26 cellular contexts compared by ENCODE assay signal in genomic region chr4:186935881-186936280, GRCh38.
DNase-seq lines count a peak whose midpoint lies in the region; ATAC-seq, FAIRE-seq and TF ChIP-seq lines count a peak whose summit lies in the region.
"Had no signal": no experiment of that assay in that cellular context is flagged by ENCODE, and none has a peak within 500 bp of the region (broad histone marks: within the 10 kb centered on the region; RNA-seq: fewer than 3 reads in every experiment).

No MANE protein-coding gene starts in this region.

- H3K4me1 ChIP-seq in astrocyte (ENCODE audit: insufficient read depth, low read length) = peaks cover 18% of the 10 kb centered on the region
- peaks cover 11% of the 10 kb centered on the region for H3K4me1 ChIP-seq in mesodermal cell (ENCODE audit: control insufficient read depth, insufficient read depth, low read length, poor library complexity, severe bottlenecking)

- intact Hi-C loops in Calu3 (cut with micrococcal nuclease; ENCODE audit: unreplicated experiment) (loop anchor here (2.0 kb wide), 2 partner anchors 91 to 209 kb away; no protein-coding TSS in a partner anchor), sciatic nerve (cut with DNase I) (no loop called here)

- no peak for FAIRE-seq in astrocyte (lab: Jason Lieb, UNC)

- H3K9me3 Mint-ChIP-seq in Calu3 (ENCODE audit: low read depth, unreplicated experiment) = peaks cover 6% of the 10 kb centered on the region
- peaks cover 2% of the 10 kb centered on the region for H3K9me3 Mint-ChIP-seq in astrocyte (ENCODE audit: unreplicated experiment)
- H3K9me3 Mint-ChIP-seq: activated B cell treated with CpG ODN at 0.5 μM for 24 hours, GM23338 had no signal

- H3K4me3 ChIP-seq in astrocyte (ENCODE audit: insufficient read depth, low read depth, low read length) (no peak overlapping the region), mesodermal cell (ENCODE audit: extremely low read depth, insufficient read depth, low read length, poor library complexity, severe bottlenecking) (no peak overlapping the region)
- H3K4me3 ChIP-seq: GM23338, MG63, skin epidermis had no signal

- peaks cover 47% of the 10 kb centered on the region for H3K4me1 Mint-ChIP-seq in Calu3 (ENCODE audit: low read depth, unreplicated experiment)
- peaks cover 24% of the 10 kb centered on the region for H3K4me1 Mint-ChIP-seq in astrocyte (ENCODE audit: low read depth, unreplicated experiment)
- H3K4me1 Mint-ChIP-seq: activated B cell treated with CpG ODN at 0.5 μM for 24 hours had no signal

- H4K20me1 ChIP-seq in astrocyte (ENCODE audit: insufficient read depth, low read length) = no peaks in the 10 kb centered on the region

- no peak overlapping the region for H3K4me2 ChIP-seq in astrocyte (ENCODE audit: low read length)
- H3K4me2 ChIP-seq: GM23338 had no signal

- DNase-seq in Calu3 = no peak
- no peak for DNase-seq in astrocyte (ENCODE audit: low read depth)
- DNase-seq in sciatic nerve (ENCODE audit: low spot score) = no peak
- DNase-seq in NCI-H146 treated with DMSO at 0.1 percent for 48 hours (lab: John Stamatoyannopoulos, UW; ENCODE audit: unreplicated experiment) = no peak
- DNase-seq in NCI-H446 (lab: John Stamatoyannopoulos, UW) = no peak
- DNase-seq: activated B cell treated with CpG ODN at 0.5 μM for 24 hours; activated effector memory CD4-positive, alpha-beta T cell treated with anti-CD3 and anti-CD28 coated beads, Interleukin-2, amount 50 U/mL, for 16 hours; DMS79; effector CD4-positive, alpha-beta T cell; erythroblast; foreskin fibroblast; heart left ventricle; MG63; NCI-H2081 treated with DMSO at 0.1 percent for 48 hours; NCI-H446 treated with DMSO at 0.1 percent for 48 hours; SHP77; stimulated activated CD4-positive, alpha-beta T cell treated with anti-CD3 and anti-CD28 coated beads, Interleukin-2, amount 100 ng/mL, for 24 hours; SW 1271; T1000 had no signal

- no peaks in the 10 kb centered on the region for H3K79me2 ChIP-seq in astrocyte (ENCODE audit: insufficient read depth, low read length)

- ATAC-seq in sciatic nerve (peak; percentile 27), HG02588 (IDR thresholded peaks at IDR 0.05; ENCODE audit: unreplicated experiment) (no peak), HG03469 (IDR thresholded peaks at IDR 0.05; ENCODE audit: unreplicated experiment) (no peak)
- ATAC-seq: GM23338, left lobe of liver had no signal

- H3K9me3 ChIP-seq in astrocyte (ENCODE audit: insufficient read depth, low read depth, low read length) (no peaks in the 10 kb centered on the region), mesodermal cell (ENCODE audit: control insufficient read depth, low read length) (peaks cover 6% of the 10 kb centered on the region)
- H3K9me3 ChIP-seq: heart left ventricle, MG63 had no signal

- H2AFZ ChIP-seq in astrocyte (ENCODE audit: low read depth, low read length) = no peak overlapping the region
- H2AFZ ChIP-seq: GM23338 had no signal

- WGBS in mesodermal cell (ENCODE audit: insufficient coverage in 2 of 2), 2 experiments = 83 to 100% methylated on average over 2 to 4 of the region's 4 CpGs

- no peaks in the 10 kb centered on the region for H3K27me3 Mint-ChIP-seq in Calu3 (ENCODE audit: unreplicated experiment)
- H3K27me3 Mint-ChIP-seq in astrocyte (ENCODE audit: low read depth, unreplicated experiment) = no peaks in the 10 kb centered on the region
- H3K27me3 Mint-ChIP-seq: activated B cell treated with CpG ODN at 0.5 μM for 24 hours, progenitor cell of endocrine pancreas had no signal

- H3K9ac ChIP-seq in astrocyte (ENCODE audit: low read length) = no peak overlapping the region

- H3K27ac Mint-ChIP-seq in Calu3 (ENCODE audit: unreplicated experiment) (peak overlapping the region; percentile 97), astrocyte (ENCODE audit: unreplicated experiment) (peak overlapping the region; percentile 60)
- H3K27ac Mint-ChIP-seq: activated B cell treated with CpG ODN at 0.5 μM for 24 hours, GM23338, progenitor cell of endocrine pancreas had no signal

- H3K27ac ChIP-seq in astrocyte (ENCODE audit: low read depth, low read length) (no peak overlapping the region), mesodermal cell (ENCODE audit: low read depth, low read length, severe bottlenecking) (peak overlapping the region; percentile 88)

- TF ChIP-seq CTCF in Calu3 (IDR thresholded peaks at IDR 0.05; ENCODE audit: unreplicated experiment) (no peak), astrocyte (IDR thresholded peaks at IDR 0.05; ENCODE audit: insufficient read depth, low read depth, low read length) (no peak)

- CTCF ChIA-PET in Calu3 (lab: Charles Lee) = no interaction called here

- no peaks in the 10 kb centered on the region for H3K27me3 ChIP-seq in astrocyte (ENCODE audit: insufficient read depth, low read length)
- H3K27me3 ChIP-seq: heart left ventricle, MG63 had no signal

- H3K36me3 ChIP-seq in astrocyte (ENCODE audit: insufficient read depth, low read length) (no peaks in the 10 kb centered on the region), mesodermal cell (ENCODE audit: control insufficient read depth, insufficient read depth, low read length) (no peaks in the 10 kb centered on the region)
- H3K36me3 ChIP-seq: heart left ventricle, MG63 had no signal

- peak overlapping the region; percentile 59 for H3K4me3 Mint-ChIP-seq in Calu3 (ENCODE audit: low read depth, unreplicated experiment)
- no peak overlapping the region for H3K4me3 Mint-ChIP-seq in astrocyte (ENCODE audit: unreplicated experiment)
- H3K4me3 Mint-ChIP-seq: activated B cell treated with CpG ODN at 0.5 μM for 24 hours, GM23338 had no signal

- H3K36me3 Mint-ChIP-seq in Calu3 (ENCODE audit: insufficient read depth, unreplicated experiment) (no peaks in the 10 kb centered on the region), astrocyte (ENCODE audit: low read depth, unreplicated experiment) (peaks cover 1% of the 10 kb centered on the region)

- no TSS peak for BruUV-seq in Calu3 (replicated peaks; lab: Mats Ljungman, UMichigan)
